In genomic region chr5:151451626-151452520, GRCh38 we compare ENCODE assay signal across 10 cellular contexts. TPM values are rescaled to one million over a fixed set of nuclear protein-coding genes. Genes with fewer than 3 reads are reported as not detected.
A peak's percentile ranks its signal among the peaks of the same experiment; 100 is the strongest.
DNase-seq lines count a peak whose midpoint lies in the region; ATAC-seq, FAIRE-seq and TF ChIP-seq lines count a peak whose summit lies in the region.
"Had no signal": no experiment of that assay in that cellular context is flagged by ENCODE, and none has a peak within 500 bp of the region (broad histone marks: within the 10 kb centered on the region; RNA-seq: fewer than 3 reads in every experiment).

No MANE protein-coding gene starts in this region.

- H3K27ac ChIP-seq in HepG2 (ENCODE audit: extremely low read length, insufficient read depth, low read length): peak overlapping the region; percentile 74
- no peak overlapping the region for H3K27ac ChIP-seq in right lobe of liver
- H3K27ac ChIP-seq in heart right ventricle: no peak overlapping the region
- H3K27ac ChIP-seq: KMS-11 had no signal

- intact Hi-C loops in HepG2 (cut with micrococcal nuclease; ENCODE audit: unreplicated experiment) (no loop called here), right lobe of liver (cut with DNase I) (no loop called here), heart right ventricle (cut with DNase I) (loop anchor here in 1 of 10 donors (5.0 kb wide), 1 partner anchor 45 kb away; no protein-coding TSS in a partner anchor)

- CTCF ChIA-PET in HepG2 (lab: Yijun Ruan, JAX; ENCODE audit: low intra/inter-chr PET ratio, low total read pairs): no interaction called here

- H3K9me3 ChIP-seq in HepG2 (ENCODE audit: low read length) (no peaks in the 10 kb centered on the region), right lobe of liver (no peaks in the 10 kb centered on the region), heart right ventricle (no peaks in the 10 kb centered on the region)

- in situ Hi-C loops in HepG2 (cut with HindIII; ENCODE audit: extremely low pct_ligation_motif_present, low pct_unique_long_range_greater_than_20kb): no loop called here

- H3K27me3 ChIP-seq in HepG2 (ENCODE audit: control insufficient read depth in 1 of 2, insufficient read depth in 2 of 2, low read length in 2 of 2): no peaks in the 10 kb centered on the region; a peak in 1 of 5 replicates
- H3K27me3 ChIP-seq in right lobe of liver: no peaks in the 10 kb centered on the region
- H3K27me3 ChIP-seq in bronchial epithelial cell (ENCODE audit: control insufficient read depth, insufficient read depth, low read length): no peaks in the 10 kb centered on the region
- H3K27me3 ChIP-seq in heart right ventricle: no peaks in the 10 kb centered on the region

- H3K4me3 ChIP-seq in HepG2 (replicated peaks in 1 of 3; ENCODE audit: insufficient read depth in 1 of 3, low read depth in 2 of 3, low read length in 3 of 3) (peak overlapping the region in 1 of 3 experiments; percentile 17; a peak in 1 of 6 replicates), right lobe of liver (no peak overlapping the region), bronchial epithelial cell (ENCODE audit: low read depth, low read length) (no peak overlapping the region), heart right ventricle (no peak overlapping the region)

- no TSS peak for BruUV-seq in HepG2 (replicated peaks; lab: Mats Ljungman, UMichigan)

- H2AFZ ChIP-seq in HepG2 (ENCODE audit: low read length): no peak overlapping the region

- peaks cover 4% of the 10 kb centered on the region for H3K79me2 ChIP-seq in HepG2 (ENCODE audit: insufficient read depth, low read length)

- POLR2A ChIA-PET in HepG2 (lab: Yijun Ruan, JAX): interaction anchor here (1.4 kb wide), 1 partner anchor 320 kb away, joined by 4 read pairs; the partner anchor contains the start of gene G3BP1

- peak overlapping the region; percentile 46 for H3K4me2 ChIP-seq in HepG2 (ENCODE audit: low read depth, low read length)
- H3K4me2 ChIP-seq: KMS-11 had no signal

- ATAC-seq in HepG2 (peak; percentile 44), right lobe of liver (no peak), HG03095 (IDR thresholded peaks at IDR 0.05; ENCODE audit: unreplicated experiment) (peak; percentile 67), heart right ventricle (no peak)
- ATAC-seq: activated CD8-positive, alpha-beta T cell treated with anti-CD3 and anti-CD28 coated beads for 36 hours had no signal

- TF ChIP-seq CTCF in HepG2 (CRISPR knock-in tag; IDR thresholded peaks at IDR 0.05) (no peak), right lobe of liver (IDR thresholded peaks at IDR 0.05) (no peak), bronchial epithelial cell (IDR thresholded peaks at IDR 0.05; ENCODE audit: insufficient read depth, low read length, severe bottlenecking) (no peak), heart right ventricle (IDR thresholded peaks at IDR 0.05) (no peak)

- H3K9ac ChIP-seq in HepG2 (ENCODE audit: insufficient read depth, low read depth, low read length): peak overlapping the region; percentile 44
- H3K9ac ChIP-seq: KMS-11 had no signal

- H3K4me1 ChIP-seq in HepG2 (ENCODE audit: insufficient read depth, low read length) (peaks cover 65% of the 10 kb centered on the region), right lobe of liver (peaks cover 0 to 7% (median 2%) of the 10 kb centered on the region in 4 donors), heart right ventricle (peaks cover 0 to 30% (median 14%) of the 10 kb centered on the region in 9 donors)

- TF ChIP-seq EP300 in HepG2 (IDR thresholded peaks at IDR 0.05; ENCODE audit: low read depth in 2 of 2, low read length in 2 of 2): no peak
- no peak for TF ChIP-seq EP300 in HepG2 (CRISPR knock-in tag; IDR thresholded peaks at IDR 0.05; ENCODE audit: borderline replicate concordance)

- peak; percentile 83 for DNase-seq in HepG2 (ENCODE audit: low spot score)
- DNase-seq in right lobe of liver: no peak
- DNase-seq in bronchial epithelial cell (ENCODE audit: low read depth): peak; percentile 42
- DNase-seq in hypothalamus (lab: John Stamatoyannopoulos, UW): no peak
- no peak for DNase-seq in stimulated activated CD4-positive, alpha-beta T cell treated with anti-CD3 and anti-CD28 coated beads, Interleukin-2, amount 100 ng/mL, for 24 hours
- no peak for DNase-seq in heart right ventricle
- no peak for DNase-seq in NCI-H524 treated with DMSO at 0.1 percent for 48 hours (lab: John Stamatoyannopoulos, UW)
- DNase-seq: activated CD8-positive, alpha-beta T cell treated with anti-CD3 and anti-CD28 coated beads for 36 hours had no signal

- TF ChIP-seq POLR2A in HepG2 (IDR thresholded peaks at IDR 0.05; ENCODE audit: insufficient read depth in 1 of 2, low read depth in 2 of 2, low read length in 2 of 2) (no peak), right lobe of liver (IDR thresholded peaks at IDR 0.05) (no peak)

- WGBS in HepG2 (ENCODE audit: low lambda C conversion rate): 26% methylated on average over 8 of the region's 8 CpGs
- WGBS in right lobe of liver (ENCODE audit: insufficient coverage, low coverage, low lambda C conversion rate, missing lambda C conversion rate): 72% methylated on average over 8 of the region's 8 CpGs
- WGBS in heart right ventricle, 2 donors: 84% methylated on average over 8 of the region's 8 CpGs

- no peaks in the 10 kb centered on the region for H4K20me1 ChIP-seq in HepG2 (ENCODE audit: insufficient read depth, low read length)

- FAIRE-seq in HepG2 (lab: Jason Lieb, UNC) (no peak), bronchial epithelial cell (lab: Jason Lieb, UNC) (no peak)

- no peaks in the 10 kb centered on the region for H3K36me3 ChIP-seq in HepG2 (replicated peaks in 1 of 2; ENCODE audit: control insufficient read depth in 1 of 2, insufficient read depth in 2 of 2, low read length in 2 of 2)
- H3K36me3 ChIP-seq in right lobe of liver: no peaks in the 10 kb centered on the region
- H3K36me3 ChIP-seq in bronchial epithelial cell (ENCODE audit: control insufficient read depth, insufficient read depth, low read length): no peaks in the 10 kb centered on the region
- H3K36me3 ChIP-seq in heart right ventricle: peaks cover 0 to 16% (median 0%) of the 10 kb centered on the region in 9 donors

- no peak for TF ChIP-seq RAD21 in HepG2 (CRISPR knock-in tag; IDR thresholded peaks at IDR 0.05)

TF ChIP-seq in HepG2, 621 proteins besides CTCF, POLR2A, EP300 and RAD21 (continues in another document):
- TF ChIP-seq BCL6 (CRISPR knock-in tag; IDR thresholded peaks at IDR 0.05) (0 out of 2 replicates have a peak, but pooled peaks have one; percentile 8), ATF3 (CRISPR knock-in tag; IDR thresholded peaks at IDR 0.05) (0 out of 2 replicates have a peak, but pooled peaks have one; percentile 24), PLRG1 (conservative IDR thresholded peaks at IDR 0.05) (no peak), FOSL1 (CRISPR knock-in tag; IDR thresholded peaks at IDR 0.05; ENCODE audit: borderline replicate concordance) (0 out of 2 replicates have a peak, but pooled peaks have one; percentile 9), IKZF5 (CRISPR knock-in tag; IDR thresholded peaks at IDR 0.05) (no peak), TBX2 (CRISPR knock-in tag; IDR thresholded peaks at IDR 0.05; ENCODE audit: borderline replicate concordance) (no peak), HNF4A (CRISPR knock-in tag; IDR thresholded peaks at IDR 0.05) (peak; percentile 72), ZNF138 (CRISPR knock-in tag; IDR thresholded peaks at IDR 0.05; ENCODE audit: low read depth) (no peak), TEAD3 (CRISPR knock-in tag; optimal IDR thresholded peaks at IDR 0.05; ENCODE audit: borderline replicate concordance) (peak; percentile 53)

RNA-seq across cellular contexts. Expression of gene SLC36A1, which starts 4.5 kb away (rescaled TPM):
- 5.5 and 8.0 TPM in 2 replicates for total RNA-seq in HepG2 (2016; rRNA removed; fragmentation: Illumina TruSeq; extraction: Trizol)
- 2.2 TPM in 2 replicates for total RNA-seq in HepG2 (2016; cell fraction: cytosol; rRNA removed; fragmentation: Illumina TruSeq; extraction: Trizol; ENCODE audit: low read depth)
- total RNA-seq in HepG2 (2016; cell fraction: insoluble cytoplasmic fraction; rRNA removed; fragmentation: Illumina TruSeq; extraction: Trizol): 5.3 and 6.0 TPM in 2 replicates
- 5.7 and 6.6 TPM in 2 replicates for total RNA-seq in HepG2 (2016; cell fraction: membrane; rRNA removed; fragmentation: Illumina TruSeq; extraction: Trizol)
- 9.8 and 12.7 TPM in 2 replicates for total RNA-seq in HepG2 (2016; cell fraction: nucleus; rRNA removed; fragmentation: Illumina TruSeq; extraction: Trizol)
- polyA plus RNA-seq in HepG2 (2011; rRNA removed): 8.5 and 8.9 TPM in 2 replicates
- 4.8 and 5.0 TPM in 2 replicates for polyA plus RNA-seq in HepG2 (2011; cell fraction: cytosol; rRNA removed)
- polyA plus RNA-seq in HepG2 (2011; cell fraction: nucleus; rRNA removed): 12.0 and 12.4 TPM in 2 replicates
- polyA plus RNA-seq in HepG2 (2012): 5.1 and 5.5 TPM in 2 replicates
- polyA plus RNA-seq in HepG2 (2016; cell fraction: cytosol; fragmentation: Illumina TruSeq; extraction: Trizol; ENCODE audit: low read depth): 0.78 and 1.0 TPM in 2 replicates
- polyA plus RNA-seq in HepG2 (2016; cell fraction: insoluble cytoplasmic fraction; fragmentation: Illumina TruSeq; extraction: Trizol; ENCODE audit: low read depth): 4.5 and 5.2 TPM in 2 replicates
- 2.0 and 2.2 TPM in 2 replicates for polyA plus RNA-seq in HepG2 (2016; cell fraction: membrane; fragmentation: Illumina TruSeq; extraction: Trizol; ENCODE audit: low read depth)
- polyA plus RNA-seq in HepG2 (2016; cell fraction: nucleus; fragmentation: Illumina TruSeq; extraction: Trizol; ENCODE audit: insufficient read depth, low read depth): 11.5 and 12.1 TPM in 2 replicates
- 24.5 and 41.7 TPM in 2 replicates for polyA minus RNA-seq in HepG2 (2011; rRNA and poly(A)+ RNA removed; ENCODE audit: low replicate concordance)
- 7.5 and 9.8 TPM in 2 replicates for polyA minus RNA-seq in HepG2 (2011; cell fraction: cytosol; rRNA and poly(A)+ RNA removed)
- polyA minus RNA-seq in HepG2 (2011; cell fraction: nucleus; rRNA and poly(A)+ RNA removed): 14.4 and 14.7 TPM in 2 replicates
- total RNA-seq in right lobe of liver: 1 to 10 TPM; 2.0 to 8.2 (median 5.2) TPM
- total RNA-seq in bronchial epithelial cell: 4.5 and 4.9 TPM in 2 replicates
- 10 to 100 TPM in 1 of 10 donors, 1 to 10 TPM in 8, under 1 TPM in 1; 0.94 to 15.3 (median 2.7) TPM for total RNA-seq in heart right ventricle
- 1 to 10 TPM; 1.7 to 2.6 TPM for polyA plus RNA-seq in heart right ventricle

Comparison
In these comparisons a context has a peak if more than half of its experiments do, and no peak if none do; other contexts are left out.
1. ATAC-seq: peak in HepG2 (single experiment) and HG03095 (single experiment); none in right lobe of liver (0 of 4) and heart right ventricle (0 of 8).
2. DNase-seq: peak in HepG2 (single experiment) and bronchial epithelial cell (single experiment); none in right lobe of liver (0 of 3), hypothalamus (0 of 51), stimulated activated CD4-positive, alpha-beta T cell treated with anti-CD3 and anti-CD28 coated beads, Interleukin-2, amount 100 ng/mL, for 24 hours (0 of 2), heart right ventricle (0 of 2) and NCI-H524 treated with DMSO at 0.1 percent for 48 hours (single experiment).